ENCODE assay signal across 18 cellular contexts in genomic region chr12:94273272-94273671, GRCh38.
DNase-seq lines count a peak whose midpoint lies in the region; ATAC-seq, FAIRE-seq and TF ChIP-seq lines count a peak whose summit lies in the region.
"Had no signal": no experiment of that assay in that cellular context is flagged by ENCODE, and none has a peak within 500 bp of the region (broad histone marks: within the 10 kb centered on the region; RNA-seq: fewer than 3 reads in every experiment).

No MANE protein-coding gene starts in this region.

- no peaks in the 10 kb centered on the region for H3K27me3 ChIP-seq in CD4-positive, CD25-positive, alpha-beta regulatory T cell (ENCODE audit: control insufficient read depth, insufficient read depth, low read length)

- H3K27ac Mint-ChIP-seq in CD4-positive, CD25-positive, alpha-beta regulatory T cell = peak overlapping the region in 2 of 3 donors; percentile 3 to 72
- H3K27ac Mint-ChIP-seq in central memory CD8-positive, alpha-beta T cell (ENCODE audit: low read depth) = peak overlapping the region; percentile 19
- H3K27ac Mint-ChIP-seq in stimulated activated naive B cell treated with anti-CD40 and anti-IgM and Interleukin-4, amounts not matched to agents 10 μg/mL and 1 μg/mL and 100 μg/mL, for 72 hours = peak overlapping the region; percentile 10
- no peak overlapping the region for H3K27ac Mint-ChIP-seq in MCF 10A (ENCODE audit: low read depth, unreplicated experiment)
- H3K27ac Mint-ChIP-seq: GM23338 had no signal

- ATAC-seq in A549 = no peak
- ATAC-seq in CD4-positive, CD25-positive, alpha-beta regulatory T cell (ENCODE audit: low read depth in 2 of 2) = no peak
- ATAC-seq in central memory CD8-positive, alpha-beta T cell (replicated peaks; ENCODE audit: extremely low read depth, poor library complexity, severe bottlenecking) = no peak
- ATAC-seq in stimulated activated naive B cell treated with anti-CD40 and anti-IgM and Interleukin-4, amounts not matched to agents 10 μg/mL and 1 μg/mL and 100 μg/mL, for 72 hours (replicated peaks) = no peak
- ATAC-seq: GM23338 had no signal

- H3K9me3 Mint-ChIP-seq in CD4-positive, CD25-positive, alpha-beta regulatory T cell = no peaks in the 10 kb centered on the region
- H3K9me3 Mint-ChIP-seq in central memory CD8-positive, alpha-beta T cell = no peaks in the 10 kb centered on the region
- H3K9me3 Mint-ChIP-seq in stimulated activated naive B cell treated with anti-CD40 and anti-IgM and Interleukin-4, amounts not matched to agents 10 μg/mL and 1 μg/mL and 100 μg/mL, for 72 hours = peaks cover 0 to 8% of the 10 kb centered on the region in 2 donors
- H3K9me3 Mint-ChIP-seq in MCF 10A (ENCODE audit: unreplicated experiment) = no peaks in the 10 kb centered on the region
- H3K9me3 Mint-ChIP-seq: CD4-positive, alpha-beta memory T cell; GM23338 had no signal

- no peaks in the 10 kb centered on the region for H3K9me3 ChIP-seq in A549
- no peaks in the 10 kb centered on the region for H3K9me3 ChIP-seq in CD4-positive, CD25-positive, alpha-beta regulatory T cell (ENCODE audit: control insufficient read depth in 2 of 2, low read length in 2 of 2)

- TF ChIP-seq EP300 in A549 (IDR thresholded peaks at IDR 0.05) = no peak

- WGBS in A549 (ENCODE audit: missing lambda C conversion rate) = 92% methylated on average over 3 of the region's 3 CpGs

- H3K36me3 Mint-ChIP-seq in CD4-positive, CD25-positive, alpha-beta regulatory T cell = peaks cover 25% of the 10 kb centered on the region
- H3K36me3 Mint-ChIP-seq in central memory CD8-positive, alpha-beta T cell (ENCODE audit: insufficient read depth) = peaks cover 5% of the 10 kb centered on the region
- H3K36me3 Mint-ChIP-seq in stimulated activated naive B cell treated with anti-CD40 and anti-IgM and Interleukin-4, amounts not matched to agents 10 μg/mL and 1 μg/mL and 100 μg/mL, for 72 hours = peaks cover 54 to 66% of the 10 kb centered on the region in 2 donors
- peaks cover 5% of the 10 kb centered on the region for H3K36me3 Mint-ChIP-seq in MCF 10A (ENCODE audit: insufficient read depth, unreplicated experiment)

- DNase-seq in A549 (ENCODE audit: low read depth in 1 of 2, low spot score in 1 of 2) (no peak), MCF 10A (ENCODE audit: unreplicated experiment) (no peak)
- DNase-seq in CD4-positive, CD25-positive, alpha-beta regulatory T cell = no peak
- DNase-seq in central memory CD8-positive, alpha-beta T cell (ENCODE audit: low spot score in 2 of 2) = no peak
- no peak for DNase-seq in stimulated activated naive B cell treated with anti-CD40 and anti-IgM and Interleukin-4, amounts not matched to agents 10 μg/mL and 1 μg/mL and 100 μg/mL, for 72 hours
- DNase-seq in activated T-cell treated with anti-CD3 and anti-CD28 coated beads, Interleukin-2, amount 50 U/mL, for 48 hours = no peak
- DNase-seq: AML-193; CD4-positive, alpha-beta memory T cell; DMS153; DMS79; GDM1; HCEC 1CT had no signal

- H3K4me1 Mint-ChIP-seq in CD4-positive, CD25-positive, alpha-beta regulatory T cell = peaks cover 0 to 9% (median 5%) of the 10 kb centered on the region in 4 donors
- H3K4me1 Mint-ChIP-seq in central memory CD8-positive, alpha-beta T cell = peaks cover 27% of the 10 kb centered on the region
- peaks cover 30 to 46% of the 10 kb centered on the region in 2 donors for H3K4me1 Mint-ChIP-seq in stimulated activated naive B cell treated with anti-CD40 and anti-IgM and Interleukin-4, amounts not matched to agents 10 μg/mL and 1 μg/mL and 100 μg/mL, for 72 hours
- H3K4me1 Mint-ChIP-seq in MCF 10A (ENCODE audit: insufficient read depth, unreplicated experiment) = no peaks in the 10 kb centered on the region

- H3K27ac ChIP-seq in A549 = no peak overlapping the region
- H3K27ac ChIP-seq in CD4-positive, CD25-positive, alpha-beta regulatory T cell (ENCODE audit: insufficient read depth, low read length, poor library complexity, severe bottlenecking) = no peak overlapping the region
- H3K27ac ChIP-seq: C4-2B had no signal

- BruUV-seq in MCF 10A (replicated peaks; lab: Mats Ljungman, UMichigan) = no TSS peak

- no peak for TF ChIP-seq RAD21 in A549 (conservative IDR thresholded peaks at IDR 0.05 in 1 of 2, IDR thresholded peaks at IDR 0.05 in 1 of 2)

- intact Hi-C loops in MCF 10A (cut with micrococcal nuclease) = no loop called here

- H3K4me3 Mint-ChIP-seq in CD4-positive, CD25-positive, alpha-beta regulatory T cell = no peak overlapping the region
- no peak overlapping the region for H3K4me3 Mint-ChIP-seq in central memory CD8-positive, alpha-beta T cell
- no peak overlapping the region for H3K4me3 Mint-ChIP-seq in stimulated activated naive B cell treated with anti-CD40 and anti-IgM and Interleukin-4, amounts not matched to agents 10 μg/mL and 1 μg/mL and 100 μg/mL, for 72 hours
- H3K4me3 Mint-ChIP-seq in MCF 10A (ENCODE audit: unreplicated experiment) = no peak overlapping the region
- H3K4me3 Mint-ChIP-seq: CD4-positive, alpha-beta memory T cell; GM23338 had no signal

- CTCF ChIA-PET in A549 (lab: Yijun Ruan, JAX) = interaction anchor here (1.0 to 1.7 kb wide), 2 partner anchors 16 to 22 kb away, joined by 3 to 4 read pairs; no protein-coding TSS in a partner anchor
- CTCF ChIA-PET in MCF 10A (lab: Yijun Ruan, JAX) = no interaction called here

- no peaks in the 10 kb centered on the region for H3K4me1 ChIP-seq in A549
- no peaks in the 10 kb centered on the region for H3K4me1 ChIP-seq in CD4-positive, CD25-positive, alpha-beta regulatory T cell (ENCODE audit: control insufficient read depth, insufficient read depth, low read length, poor library complexity, severe bottlenecking)

- H3K27me3 Mint-ChIP-seq in CD4-positive, CD25-positive, alpha-beta regulatory T cell = no peaks in the 10 kb centered on the region
- H3K27me3 Mint-ChIP-seq in central memory CD8-positive, alpha-beta T cell = no peaks in the 10 kb centered on the region
- H3K27me3 Mint-ChIP-seq in stimulated activated naive B cell treated with anti-CD40 and anti-IgM and Interleukin-4, amounts not matched to agents 10 μg/mL and 1 μg/mL and 100 μg/mL, for 72 hours = no peaks in the 10 kb centered on the region
- H3K27me3 Mint-ChIP-seq in MCF 10A (ENCODE audit: insufficient read depth, unreplicated experiment) = no peaks in the 10 kb centered on the region
- H3K27me3 Mint-ChIP-seq: CD4-positive, alpha-beta memory T cell had no signal

- peaks cover 6% of the 10 kb centered on the region for H3K36me3 ChIP-seq in CD4-positive, CD25-positive, alpha-beta regulatory T cell (ENCODE audit: control insufficient read depth, insufficient read depth, low read length)

- POLR2A ChIA-PET in A549 (lab: Yijun Ruan, JAX) = no interaction called here
- POLR2A ChIA-PET in MCF 10A (lab: Yijun Ruan, JAX) = interaction anchor here (0.9 to 1.7 kb wide), 2 partner anchors 11 to 25 kb away, joined by 3 to 4 read pairs; no protein-coding TSS in a partner anchor

- TF ChIP-seq POLR2A in A549 (IDR thresholded peaks at IDR 0.05; ENCODE audit: low read length) = no peak

- FAIRE-seq in A549 (lab: Jason Lieb, UNC) = no peak
- FAIRE-seq: A204.1, GM12892, GM18507, H54 had no signal

- no peak overlapping the region for H3K4me3 ChIP-seq in A549
- H3K4me3 ChIP-seq in CD4-positive, CD25-positive, alpha-beta regulatory T cell (ENCODE audit: low read depth, low read length) = no peak overlapping the region
- H3K4me3 ChIP-seq: GM23338 had no signal

- TF ChIP-seq CTCF in A549 (IDR thresholded peaks at IDR 0.05) (no peak), MCF 10A (IDR thresholded peaks at IDR 0.05; ENCODE audit: unreplicated experiment) (no peak)

- H3K4me2 ChIP-seq in A549 = no peak overlapping the region
- H3K4me2 ChIP-seq: GM23338 had no signal

TF ChIP-seq in A549, 52 proteins besides CTCF, POLR2A, EP300 and RAD21:
- TF ChIP-seq JUNB (IDR thresholded peaks at IDR 0.05) (no peak), POLR2AphosphoS2 (conservative IDR thresholded peaks at IDR 0.05; ENCODE audit: low read length) (no peak), ELK1 (IDR thresholded peaks at IDR 0.05; ENCODE audit: low read depth, low read length) (no peak), HEYL (CRISPR knock-in tag; IDR thresholded peaks at IDR 0.05) (no peak), ZNF302 (CRISPR knock-in tag; IDR thresholded peaks at IDR 0.05) (no peak), MYC (IDR thresholded peaks at IDR 0.05; ENCODE audit: borderline replicate concordance, low read length) (no peak), ZFP36 (IDR thresholded peaks at IDR 0.05; ENCODE audit: borderline replicate concordance, partially characterized antibody) (peak; percentile 45), BHLHE40 (IDR thresholded peaks at IDR 0.05; ENCODE audit: low read depth, low read length) (no peak)
TF ChIP-seq in A549: peak in this region for 1.
